In genomic region chr6:26222587-26222986, GRCh38 we compare ENCODE assay signal across 10 cellular contexts.
DNase-seq lines count a peak whose midpoint lies in the region; ATAC-seq and TF ChIP-seq lines count a peak whose summit lies in the region.
"Had no signal": no experiment of that assay in that cellular context is flagged by ENCODE, and none has a peak within 500 bp of the region (broad histone marks: within the 10 kb centered on the region; RNA-seq: fewer than 3 reads in every experiment).

No MANE protein-coding gene starts in this region.

- no peak overlapping the region for H3K4me2 ChIP-seq in mesendoderm (ENCODE audit: low read length)

- H3K79me1 ChIP-seq in mesendoderm (ENCODE audit: low read length): no peaks in the 10 kb centered on the region

- H2BK5ac ChIP-seq in mesendoderm (ENCODE audit: low read length): no peak overlapping the region

- no CpG with 5 or more reads among the region's 5 CpGs for WGBS in mesendoderm (ENCODE audit: extremely low coverage, insufficient coverage, low lambda C conversion rate)

- peak overlapping the region; percentile 100; the same call in 1 of the 2 replicates for H3K9ac ChIP-seq in HUES48 (ENCODE audit: low read depth, low read length)
- peak overlapping the region; percentile 31 for H3K9ac ChIP-seq in mesendoderm (ENCODE audit: low read length)

- ATAC-seq in activated CD8-positive, alpha-beta T cell treated with anti-CD3 and anti-CD28 coated beads for 36 hours: peak; percentile 17
- ATAC-seq in left lung: no peak

- H3K27me3 Mint-ChIP-seq in CD4-positive, alpha-beta memory T cell: no peaks in the 10 kb centered on the region
- H3K27me3 Mint-ChIP-seq in activated CD8-positive, alpha-beta T cell treated with anti-CD3 and anti-CD28 coated beads for 36 hours: no peaks in the 10 kb centered on the region

- peak overlapping the region; percentile 69 for H3K27ac ChIP-seq in CD4-positive, alpha-beta memory T cell (ENCODE audit: low read depth, low read length)
- H3K27ac ChIP-seq in HUES48 (ENCODE audit: low read depth, low read length): peak overlapping the region; percentile 99
- no peak overlapping the region for H3K27ac ChIP-seq in mesendoderm (ENCODE audit: low read depth, low read length)
- no peak overlapping the region for H3K27ac ChIP-seq in left lung
- peak overlapping the region in 1 of 2 donors; percentile 83 for H3K27ac ChIP-seq in tibial artery

- DNase-seq in CD4-positive, alpha-beta memory T cell: peak in 1 of 5 donors; percentile 6
- DNase-seq in activated CD8-positive, alpha-beta T cell treated with anti-CD3 and anti-CD28 coated beads for 36 hours: peak; percentile 40
- peak; percentile 60 for DNase-seq in mesendoderm
- no peak for DNase-seq in cerebellum (ENCODE audit: low spot score)
- no peak for DNase-seq in left lung
- DNase-seq in tibial artery: no peak
- DNase-seq in HUDEP-2 (lab: John Stamatoyannopoulos, UW; ENCODE audit: unreplicated experiment in 76 of 76): no peak
- DNase-seq: amniotic stem cell, left colon had no signal

- H3K9me3 Mint-ChIP-seq in CD4-positive, alpha-beta memory T cell: peaks cover 0 to 2% (median 0%) of the 10 kb centered on the region in 8 donors
- no peaks in the 10 kb centered on the region for H3K9me3 Mint-ChIP-seq in activated CD8-positive, alpha-beta T cell treated with anti-CD3 and anti-CD28 coated beads for 36 hours

- peaks cover 28% of the 10 kb centered on the region for H3K4me1 ChIP-seq in CD4-positive, alpha-beta memory T cell (ENCODE audit: insufficient read depth, low read length)
- H3K4me1 ChIP-seq in HUES48 (ENCODE audit: control insufficient read depth, insufficient read depth, low read length) (peaks cover 35% of the 10 kb centered on the region), mesendoderm (ENCODE audit: control insufficient read depth, low read depth, low read length) (no peaks in the 10 kb centered on the region), left lung (peaks cover 0 to 14% of the 10 kb centered on the region in 2 donors), tibial artery (peaks cover 0 to 13% (median 2%) of the 10 kb centered on the region in 4 donors)

- no peak overlapping the region for H4K5ac ChIP-seq in mesendoderm (ENCODE audit: low read length)

- H2BK120ac ChIP-seq in mesendoderm (ENCODE audit: low read depth, low read length): peak overlapping the region; percentile 54

- no peak overlapping the region for H3K27ac Mint-ChIP-seq in CD4-positive, alpha-beta memory T cell
- peak overlapping the region; percentile 74 for H3K27ac Mint-ChIP-seq in activated CD8-positive, alpha-beta T cell treated with anti-CD3 and anti-CD28 coated beads for 36 hours

- POLR2A ChIA-PET in CD4-positive, alpha-beta memory T cell (lab: Charles Lee; ENCODE audit: partially characterized antibody): interaction anchor here (0.8 to 20.0 kb wide), 19 partner anchors 13 to 1585 kb away, joined by 3 to 1953 read pairs (median 14); a partner anchor contains a TSS
- POLR2A ChIA-PET in activated CD8-positive, alpha-beta T cell treated with anti-CD3 and anti-CD28 coated beads for 36 hours (lab: Charles Lee): interaction anchor here (0.5 to 27.2 kb wide), 11 partner anchors 7 to 909 kb away, joined by 3 to 883 read pairs (median 27); a partner anchor contains a TSS

- H3K18ac ChIP-seq in mesendoderm (ENCODE audit: low read length): peak overlapping the region; percentile 41

- no peaks in the 10 kb centered on the region for H3K9me3 ChIP-seq in CD4-positive, alpha-beta memory T cell (ENCODE audit: control insufficient read depth in 1 of 2, low read length in 2 of 2)
- H3K9me3 ChIP-seq in HUES48 (ENCODE audit: control insufficient read depth, insufficient read depth, low read length) (no peaks in the 10 kb centered on the region), left lung (peaks cover 0 to 11% of the 10 kb centered on the region in 2 donors), tibial artery (peaks cover 0 to 5% (median 0%) of the 10 kb centered on the region in 3 donors)

- H3K27me3 ChIP-seq in CD4-positive, alpha-beta memory T cell (ENCODE audit: insufficient read depth, low read length): no peaks in the 10 kb centered on the region
- no peaks in the 10 kb centered on the region for H3K27me3 ChIP-seq in HUES48 (ENCODE audit: control insufficient read depth, insufficient read depth, low read length)
- no peaks in the 10 kb centered on the region for H3K27me3 ChIP-seq in mesendoderm (ENCODE audit: insufficient read depth, low read length, poor library complexity)
- peaks cover 0 to 99% of the 10 kb centered on the region in 2 donors for H3K27me3 ChIP-seq in left lung
- H3K27me3 ChIP-seq in tibial artery: peaks cover 3 to 10% of the 10 kb centered on the region in 2 donors

- peaks cover 0 to 2% of the 10 kb centered on the region in 2 donors for H3K36me3 Mint-ChIP-seq in CD4-positive, alpha-beta memory T cell
- peaks cover 3% of the 10 kb centered on the region for H3K36me3 Mint-ChIP-seq in activated CD8-positive, alpha-beta T cell treated with anti-CD3 and anti-CD28 coated beads for 36 hours (ENCODE audit: low read depth)

- peak overlapping the region; percentile 57 for H2BK15ac ChIP-seq in mesendoderm (replicated peaks; ENCODE audit: low read depth)

- no peak for TF ChIP-seq CTCF in activated CD8-positive, alpha-beta T cell treated with anti-CD3 and anti-CD28 coated beads for 36 hours (IDR thresholded peaks at IDR 0.05)
- TF ChIP-seq CTCF in left lung (IDR thresholded peaks at IDR 0.05) (no peak), tibial artery (IDR thresholded peaks at IDR 0.05) (no peak)

- H2AK5ac ChIP-seq in mesendoderm (ENCODE audit: low read length): no peak overlapping the region

- no peak overlapping the region for H3K4ac ChIP-seq in mesendoderm (ENCODE audit: low read depth, low read length)

- H3K4me3 Mint-ChIP-seq in CD4-positive, alpha-beta memory T cell: peak overlapping the region in 1 of 8 donors; percentile 72
- no peak overlapping the region for H3K4me3 Mint-ChIP-seq in activated CD8-positive, alpha-beta T cell treated with anti-CD3 and anti-CD28 coated beads for 36 hours

- H3K23ac ChIP-seq in mesendoderm (ENCODE audit: low read length): no peak overlapping the region

- peaks cover 6 to 8% (median 7%) of the 10 kb centered on the region in 4 donors for H3K4me1 Mint-ChIP-seq in CD4-positive, alpha-beta memory T cell
- H3K4me1 Mint-ChIP-seq in activated CD8-positive, alpha-beta T cell treated with anti-CD3 and anti-CD28 coated beads for 36 hours (ENCODE audit: low read depth): peaks cover 13% of the 10 kb centered on the region

- H3K4me3 ChIP-seq in CD4-positive, alpha-beta memory T cell (ENCODE audit: low read length in 2 of 2): no peak overlapping the region
- H3K4me3 ChIP-seq in HUES48 (ENCODE audit: low read depth, low read length): peak overlapping the region; percentile 95
- H3K4me3 ChIP-seq in mesendoderm (ENCODE audit: low read length): no peak overlapping the region
- H3K4me3 ChIP-seq in left lung: no peak overlapping the region
- H3K4me3 ChIP-seq in tibial artery: no peak overlapping the region

- H4K8ac ChIP-seq in mesendoderm (ENCODE audit: low read depth, low read length): no peak overlapping the region

- H3K79me2 ChIP-seq in mesendoderm (ENCODE audit: control insufficient read depth, insufficient read depth, low read length): no peaks in the 10 kb centered on the region

- intact Hi-C loops in CD4-positive, alpha-beta memory T cell (cut with micrococcal nuclease): no loop called here
- intact Hi-C loops in activated CD8-positive, alpha-beta T cell treated with anti-CD3 and anti-CD28 coated beads for 36 hours (cut with micrococcal nuclease): no loop called here
- intact Hi-C loops in left lung (cut with DNase I) (no loop called here), tibial artery (cut with DNase I; ENCODE audit: low total_unique reads) (no loop called here)

- peak overlapping the region; percentile 51 for H3K56ac ChIP-seq in mesendoderm (ENCODE audit: low read length)

- H3K36me3 ChIP-seq in CD4-positive, alpha-beta memory T cell (ENCODE audit: insufficient read depth, low read length): no peaks in the 10 kb centered on the region
- no peaks in the 10 kb centered on the region for H3K36me3 ChIP-seq in HUES48 (ENCODE audit: control insufficient read depth, insufficient read depth, low read length)
- no peaks in the 10 kb centered on the region for H3K36me3 ChIP-seq in mesendoderm (ENCODE audit: control insufficient read depth, insufficient read depth, low read length)
- H3K36me3 ChIP-seq in left lung: no peaks in the 10 kb centered on the region
- peaks cover 0 to 8% (median 0%) of the 10 kb centered on the region in 3 donors for H3K36me3 ChIP-seq in tibial artery

- CTCF ChIA-PET in CD4-positive, alpha-beta memory T cell (lab: Charles Lee; ENCODE audit: partially characterized antibody): interaction anchor here (0.6 to 2.4 kb wide), 6 partner anchors 7 to 48 kb away, joined by 3 to 18 read pairs (median 4); a partner anchor contains a TSS
- CTCF ChIA-PET in activated CD8-positive, alpha-beta T cell treated with anti-CD3 and anti-CD28 coated beads for 36 hours (lab: Charles Lee): interaction anchor here (0.7 to 3.3 kb wide), 3 partner anchors 11 to 47 kb away, joined by 3 to 11 read pairs (median 8); a partner anchor contains a TSS

Comparison
In these comparisons a context has a peak if more than half of its experiments do, and no peak if none do; other contexts are left out.
1. DNase-seq: peak in activated CD8-positive, alpha-beta T cell treated with anti-CD3 and anti-CD28 coated beads for 36 hours (single experiment) and mesendoderm (single experiment); none in cerebellum (single experiment), left lung (0 of 2), tibial artery (0 of 2) and HUDEP-2 (0 of 76).
2. H3K27ac ChIP-seq: peak in CD4-positive, alpha-beta memory T cell (single experiment) and HUES48 (single experiment); none in mesendoderm (single experiment) and left lung (0 of 2).